Comparison of ENCODE assay signal across 8 cellular contexts in the genomic region with DNA sequence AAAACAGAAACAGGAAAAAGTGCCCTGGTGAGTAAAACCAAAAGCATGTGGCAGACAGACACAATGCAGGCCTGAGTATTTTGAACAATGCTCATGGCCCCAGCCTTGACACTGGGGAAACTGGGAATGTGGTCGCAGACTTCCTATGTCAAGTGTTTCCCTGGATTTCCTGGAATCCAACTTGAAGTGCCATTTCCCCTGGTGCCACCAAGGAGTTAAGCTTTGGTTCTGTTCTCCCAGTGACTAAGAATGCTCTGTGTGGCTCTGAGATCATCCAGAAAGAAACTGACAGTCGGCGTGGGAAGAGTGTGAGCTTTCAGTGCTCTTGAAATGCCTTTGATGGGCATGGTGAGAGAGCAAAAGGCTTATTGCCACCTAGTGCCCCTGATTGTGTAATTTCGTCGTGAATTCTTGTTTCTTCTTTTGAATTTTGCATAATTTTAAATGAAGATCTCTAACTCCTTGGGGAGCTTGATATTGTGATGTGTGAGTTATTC.
DNase-seq lines count a peak whose midpoint lies in the region; ATAC-seq, FAIRE-seq and TF ChIP-seq lines count a peak whose summit lies in the region.

No MANE protein-coding gene starts in this region.

- H3K4me1 Mint-ChIP-seq in activated T-cell treated with anti-CD3 and anti-CD28 coated beads, Interleukin-2, amount 50 U/mL, for 4 hours (ENCODE audit: low read depth) = peaks cover 14% of the 10 kb centered on the region

- H3K27me3 ChIP-seq in heart left ventricle = no peaks in the 10 kb centered on the region

- no peaks in the 10 kb centered on the region for H3K36me3 ChIP-seq in heart left ventricle

- H3K36me3 Mint-ChIP-seq in activated T-cell treated with anti-CD3 and anti-CD28 coated beads, Interleukin-2, amount 50 U/mL, for 4 hours (ENCODE audit: insufficient read depth) = no peaks in the 10 kb centered on the region

- peaks cover 4 to 70% (median 65%) of the 10 kb centered on the region in 12 donors for H3K4me1 ChIP-seq in heart left ventricle

- DNase-seq in H54 (ENCODE audit: insufficient read length, low spot score) (peak; percentile 28), heart left ventricle (peak in 4 of 5 donors; percentile 32 to 51 (median 46))
- no peak for DNase-seq in activated T-cell treated with anti-CD3 and anti-CD28 coated beads, Interleukin-2, amount 50 U/mL, for 4 hours
- DNase-seq in effector CD4-positive, alpha-beta T cell = no peak

- TF ChIP-seq POLR2A in H54 (IDR thresholded peaks at IDR 0.05; ENCODE audit: low read depth, low read length) (no peak), heart left ventricle (IDR thresholded peaks at IDR 0.05) (no peak)

- no peak for FAIRE-seq in H54 (lab: Jason Lieb, UNC)

- peak; percentile 98 for ATAC-seq in activated T-cell treated with anti-CD3 and anti-CD28 coated beads, Interleukin-2, amount 50 U/mL, for 4 hours
- ATAC-seq in heart left ventricle (peak; percentile 36 to 63 (median 52)), GM19467 (IDR thresholded peaks at IDR 0.05; ENCODE audit: unreplicated experiment) (no peak), HG03432 (IDR thresholded peaks at IDR 0.05; ENCODE audit: unreplicated experiment) (no peak), HG02642 (IDR thresholded peaks at IDR 0.05; ENCODE audit: poor library complexity, unreplicated experiment) (no peak)

- H3K9me3 ChIP-seq in heart left ventricle = peaks cover 0 to 2% (median 0%) of the 10 kb centered on the region in 12 donors

- H3K27me3 Mint-ChIP-seq in activated T-cell treated with anti-CD3 and anti-CD28 coated beads, Interleukin-2, amount 50 U/mL, for 4 hours (ENCODE audit: low read depth) = peaks cover 5% of the 10 kb centered on the region

- intact Hi-C loops in heart left ventricle (cut with DNase I) = loop anchor here in 8 of 10 donors (2.0 to 10.0 kb wide), 6 partner anchors 50 to 95 kb away; a partner anchor contains a TSS

- no peak overlapping the region for H3K4me3 Mint-ChIP-seq in activated T-cell treated with anti-CD3 and anti-CD28 coated beads, Interleukin-2, amount 50 U/mL, for 4 hours

- H3K4me3 ChIP-seq in heart left ventricle (no peak overlapping the region), skin epidermis (no peak overlapping the region)

- peaks cover under 1% of the 10 kb centered on the region for H3K9me3 Mint-ChIP-seq in activated T-cell treated with anti-CD3 and anti-CD28 coated beads, Interleukin-2, amount 50 U/mL, for 4 hours

- H3K27ac ChIP-seq in heart left ventricle (peak overlapping the region; percentile 69 to 96 (median 92)), skin epidermis (peak overlapping the region in 14 of 21 experiments; percentile 7 to 78 (median 48))

- WGBS in heart left ventricle, 4 donors = 19 to 38% (median 25%) methylated on average over 5 of the region's 5 CpGs

- peak in 1 of 12 donors; percentile 4 for TF ChIP-seq CTCF in heart left ventricle (IDR thresholded peaks at IDR 0.05)

Comparison
In these comparisons a context has a peak if more than half of its experiments do, and no peak if none do; other contexts are left out.
1. DNase-seq: peak in H54 (single experiment) and heart left ventricle (4 of 5); none in activated T-cell treated with anti-CD3 and anti-CD28 coated beads, Interleukin-2, amount 50 U/mL, for 4 hours (single experiment) and effector CD4-positive, alpha-beta T cell (single experiment).
2. ATAC-seq: peak in activated T-cell treated with anti-CD3 and anti-CD28 coated beads, Interleukin-2, amount 50 U/mL, for 4 hours (2 of 2) and heart left ventricle (4 of 4); none in GM19467 (single experiment), HG03432 (single experiment) and HG02642 (single experiment).